ENCODE assay signal across 4 cellular contexts in the genomic region with DNA sequence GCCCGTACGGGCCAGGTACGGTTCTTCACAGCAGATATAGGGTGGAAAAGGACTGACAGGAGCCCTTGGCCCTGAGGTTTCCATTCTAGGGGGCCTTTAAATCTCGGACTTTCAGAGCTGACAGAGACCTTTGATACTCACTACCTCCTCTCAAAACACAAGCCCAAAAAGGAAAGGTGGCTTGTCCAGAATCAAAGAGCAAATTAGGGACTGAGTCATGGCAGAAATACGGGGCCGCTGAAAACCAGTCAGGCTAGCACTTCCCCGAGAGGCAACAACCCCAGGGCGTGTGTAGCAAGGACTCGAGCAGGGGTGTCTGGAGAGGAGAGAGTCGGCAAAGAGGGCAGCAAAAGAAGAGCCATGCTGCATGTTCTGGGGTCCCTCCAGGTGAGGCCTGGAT. TPM values are rescaled to one million over a fixed set of nuclear protein-coding genes. Genes with fewer than 3 reads are reported as not detected.
"Had no signal": no experiment of that assay in that cellular context is flagged by ENCODE, and none has a peak within 500 bp of the region (broad histone marks: within the 10 kb centered on the region; RNA-seq: fewer than 3 reads in every experiment).

No MANE protein-coding gene starts in this region.

RNA-seq across cellular contexts. Expression of a gene that starts 24.7 kb away (rescaled TPM):
- total RNA-seq: LHCN-M2, M059J, MCF 10A, NCI-H460 had no signal

RNA-seq across cellular contexts. Expression of a gene that starts 33.4 kb away (rescaled TPM):
- total RNA-seq: LHCN-M2, M059J, MCF 10A, NCI-H460 had no signal
